ENCODE assay signal across 20 cellular contexts in genomic region chr9:72615931-72616330, GRCh38.
"Had no signal": no experiment of that assay in that cellular context is flagged by ENCODE, and none has a peak within 500 bp of the region (broad histone marks: within the 10 kb centered on the region; RNA-seq: fewer than 3 reads in every experiment).

No MANE protein-coding gene starts in this region.

- FAIRE-seq: small intestine had no signal

- H3K27me3 ChIP-seq: right atrium auricular region, tibial nerve, vagina had no signal

- H3K4me1 ChIP-seq: right atrium auricular region, tibial nerve, vagina had no signal

- H3K27ac ChIP-seq: right atrium auricular region, tibial nerve, vagina had no signal

- H3K36me3 ChIP-seq: right atrium auricular region, tibial nerve, vagina had no signal

- DNase-seq: activated CD4-positive, alpha-beta T cell treated with anti-CD3 and anti-CD28 coated beads for 1 hour; activated CD4-positive, alpha-beta T cell treated with anti-CD3 and anti-CD28 coated beads, Interleukin-2, amount 50 U/mL, for 4 hours; activated naive CD4-positive, alpha-beta T cell treated with Interleukin-2 at 50 U/mL for 16 hours; activated naive CD8-positive, alpha-beta T cell treated with anti-CD3 and anti-CD28 coated beads, Interleukin-2, amount 50 U/mL, for 24 hours; aorta; kidney glomerular epithelial cell; left ventricle myocardium superior; mesenchymal stem cell; occipital lobe; small intestine; stimulated activated CD4-positive, alpha-beta T cell treated with anti-CD3 and anti-CD28 coated beads, Interleukin-4, amount 100 ng/mL, for 4 hours; stimulated activated CD8-positive, alpha-beta memory T cell treated with anti-CD3 and anti-CD28 coated beads, Interleukin-4, amount 100 ng/mL, for 48 hours; stimulated activated naive CD4-positive, alpha-beta T cell treated with Interleukin-2 at 50 U/mL for 16 hours; substantia nigra; T-helper 9 cell had no signal

- ATAC-seq: activated naive CD8-positive, alpha-beta T cell treated with anti-CD3 and anti-CD28 coated beads, Interleukin-2, amount 50 U/mL, for 24 hours; activated T-helper 17 cell treated with anti-CD3 and anti-CD28 coated beads, Interleukin-2, amount 50 U/mL, for 72 hours; left ventricle myocardium superior; natural killer cell treated with Interleukin-12 subunit alpha and Interleukin-12 subunit beta and Interleukin-15 and Interleukin-18, amount 100 ng/mL, for 72 hours had no signal

- H3K9me3 ChIP-seq: right atrium auricular region, tibial nerve, vagina had no signal

- H3K4me3 ChIP-seq: right atrium auricular region, tibial nerve, vagina had no signal
